14 cellular contexts compared by ENCODE assay signal in genomic region chr4:127506283-127506682, GRCh38.
"Had no signal": no experiment of that assay in that cellular context is flagged by ENCODE, and none has a peak within 500 bp of the region (broad histone marks: within the 10 kb centered on the region; RNA-seq: fewer than 3 reads in every experiment).

No MANE protein-coding gene starts in this region.

- H3K27me3 ChIP-seq: ascending aorta, foreskin keratinocyte, testis had no signal

- H3K4me1 ChIP-seq: ascending aorta, foreskin keratinocyte had no signal

- FAIRE-seq: colon had no signal

- H3K27ac ChIP-seq: ascending aorta, foreskin keratinocyte, testis had no signal

- H3K36me3 ChIP-seq: ascending aorta had no signal

- H3K9me3 ChIP-seq: ascending aorta, mucosa of descending colon, testis had no signal

- DNase-seq: activated CD4-positive, alpha-beta T cell treated with anti-CD3 and anti-CD28 coated beads for 48 hours; activated naive CD4-positive, alpha-beta T cell treated with Interleukin-2 at 50 U/mL for 16 hours; activated naive CD8-positive, alpha-beta T cell treated with anti-CD3 and anti-CD28 coated beads, Interleukin-2, amount 50 U/mL, for 24 hours; foreskin keratinocyte; left colon; mucosa of descending colon; stimulated activated CD4-positive, alpha-beta T cell treated with anti-CD3 and anti-CD28 coated beads, Interleukin-15, amount 100 ng/mL, for 24 hours; stimulated activated CD4-positive, alpha-beta T cell treated with anti-CD3 and anti-CD28 coated beads, Interleukin-4, amount 100 ng/mL, for 24 hours; stimulated activated naive CD8-positive, alpha-beta T cell treated with anti-CD3 and anti-CD28 coated beads, Interleukin-15, amount 100 ng/mL, for 72 hours; testis had no signal

- ATAC-seq: activated naive CD8-positive, alpha-beta T cell treated with anti-CD3 and anti-CD28 coated beads, Interleukin-2, amount 50 U/mL, for 24 hours; foreskin keratinocyte; left colon; mucosa of descending colon; natural killer cell treated with Interleukin-12 subunit alpha and Interleukin-12 subunit beta and Interleukin-15 and Interleukin-18, amount 100 ng/mL, for 72 hours; stimulated activated naive CD8-positive, alpha-beta T cell treated with anti-CD3 and anti-CD28 coated beads, Interleukin-15, amount 100 ng/mL, for 72 hours; WTC11 had no signal

- H3K4me3 ChIP-seq: ascending aorta, mucosa of descending colon, testis had no signal
